Comparison of ENCODE assay signal across 1 cellular context in genomic region chr14:34059925-34060746, GRCh38.
TF ChIP-seq lines count a peak whose summit lies in the region.

No MANE protein-coding gene starts in this region.

TF ChIP-seq in HepG2, 621 proteins besides CTCF, POLR2A, EP300 and RAD21 (continued from another document and continues in another):
- TF ChIP-seq KLF13 (CRISPR knock-in tag; IDR thresholded peaks at IDR 0.05) (no peak), FLYWCH1 (CRISPR knock-in tag; IDR thresholded peaks at IDR 0.05) (peak; percentile 57; the same call in 1 of the 2 replicates), CAMTA2 (CRISPR knock-in tag; IDR thresholded peaks at IDR 0.05; ENCODE audit: borderline replicate concordance) (peak; percentile 90; the same call in 1 of the 2 replicates), ZNF138 (CRISPR knock-in tag; IDR thresholded peaks at IDR 0.05; ENCODE audit: low read depth) (no peak), MXI1 (IDR thresholded peaks at IDR 0.05; ENCODE audit: borderline replicate concordance, low read depth, low read length) (0 out of 3 replicates have a peak, but pooled peaks have one; percentile 5), ZFP90 (CRISPR knock-in tag; IDR thresholded peaks at IDR 0.05; ENCODE audit: borderline replicate concordance) (peak; percentile 35; the same call in 1 of the 2 replicates), MXD4 (CRISPR knock-in tag; IDR thresholded peaks at IDR 0.05) (peak; percentile 72; the same call in 1 of the 2 replicates), ZNF777 (CRISPR knock-in tag; IDR thresholded peaks at IDR 0.05) (peak; percentile 97), ZNF232 (CRISPR knock-in tag; IDR thresholded peaks at IDR 0.05; ENCODE audit: borderline replicate concordance) (0 out of 2 replicates have a peak, but pooled peaks have one; percentile 31), ZNF562 (CRISPR knock-in tag; IDR thresholded peaks at IDR 0.05; ENCODE audit: borderline replicate concordance) (no peak), ZNF530 (CRISPR knock-in tag; IDR thresholded peaks at IDR 0.05; ENCODE audit: low read depth) (no peak), HES4 (CRISPR knock-in tag; IDR thresholded peaks at IDR 0.05; ENCODE audit: borderline replicate concordance) (peak; percentile 36; the same call in 1 of the 2 replicates), ZNF563 (CRISPR knock-in tag; IDR thresholded peaks at IDR 0.05) (peak; percentile 99), HOMEZ (CRISPR knock-in tag; IDR thresholded peaks at IDR 0.05; ENCODE audit: low read depth) (no peak), BCL3 (CRISPR knock-in tag; IDR thresholded peaks at IDR 0.05) (peak; percentile 91; the same call in 1 of the 2 replicates), ZNF790 (CRISPR knock-in tag; IDR thresholded peaks at IDR 0.05; ENCODE audit: borderline replicate concordance) (peak; percentile 62; the same call in 1 of the 2 replicates), SOX13 (IDR thresholded peaks at IDR 0.05) (no peak), SOX13 (CRISPR knock-in tag; conservative IDR thresholded peaks at IDR 0.05 in 1 of 2, IDR thresholded peaks at IDR 0.05 in 1 of 2) (no peak; a peak in 1 of 4 replicates), SIX4 (CRISPR knock-in tag; IDR thresholded peaks at IDR 0.05) (no peak; the same call in 1 of the 2 replicates), AGO1 (IDR thresholded peaks at IDR 0.05; ENCODE audit: low read depth, low read length, poor library complexity, severe bottlenecking) (no peak), SOX6 (IDR thresholded peaks at IDR 0.05) (no peak), SOX6 (CRISPR knock-in tag; IDR thresholded peaks at IDR 0.05) (0 out of 2 replicates have a peak, but pooled peaks have one; percentile 38), ARNT2 (CRISPR knock-in tag; IDR thresholded peaks at IDR 0.05; ENCODE audit: low read depth) (peak; percentile 46; the same call in 1 of the 2 replicates), CBX2 (IDR thresholded peaks at IDR 0.05; ENCODE audit: low read depth, low read length) (no peak), CBX2 (CRISPR knock-in tag; IDR thresholded peaks at IDR 0.05; ENCODE audit: low read depth) (0 out of 2 replicates have a peak, but pooled peaks have one; percentile 45), ZNF550 (CRISPR knock-in tag; IDR thresholded peaks at IDR 0.05; ENCODE audit: borderline replicate concordance) (0 out of 2 replicates have a peak, but pooled peaks have one; percentile 42), ERF (CRISPR knock-in tag; IDR thresholded peaks at IDR 0.05) (peak; percentile 69), DZIP1 (CRISPR knock-in tag; IDR thresholded peaks at IDR 0.05) (peak; percentile 28; the same call in 1 of the 2 replicates), ZNF747 (CRISPR knock-in tag; IDR thresholded peaks at IDR 0.05; ENCODE audit: borderline replicate concordance) (peak; percentile 9; the same call in 1 of the 2 replicates), SAP130 (CRISPR knock-in tag; IDR thresholded peaks at IDR 0.05; ENCODE audit: low read depth) (peak; percentile 45; the same call in 1 of the 2 replicates), ARNT (IDR thresholded peaks at IDR 0.05) (no peak), SIN3A (IDR thresholded peaks at IDR 0.05; ENCODE audit: borderline replicate concordance, low read depth, low read length) (no peak)
- TF ChIP-seq, protein P1, sequence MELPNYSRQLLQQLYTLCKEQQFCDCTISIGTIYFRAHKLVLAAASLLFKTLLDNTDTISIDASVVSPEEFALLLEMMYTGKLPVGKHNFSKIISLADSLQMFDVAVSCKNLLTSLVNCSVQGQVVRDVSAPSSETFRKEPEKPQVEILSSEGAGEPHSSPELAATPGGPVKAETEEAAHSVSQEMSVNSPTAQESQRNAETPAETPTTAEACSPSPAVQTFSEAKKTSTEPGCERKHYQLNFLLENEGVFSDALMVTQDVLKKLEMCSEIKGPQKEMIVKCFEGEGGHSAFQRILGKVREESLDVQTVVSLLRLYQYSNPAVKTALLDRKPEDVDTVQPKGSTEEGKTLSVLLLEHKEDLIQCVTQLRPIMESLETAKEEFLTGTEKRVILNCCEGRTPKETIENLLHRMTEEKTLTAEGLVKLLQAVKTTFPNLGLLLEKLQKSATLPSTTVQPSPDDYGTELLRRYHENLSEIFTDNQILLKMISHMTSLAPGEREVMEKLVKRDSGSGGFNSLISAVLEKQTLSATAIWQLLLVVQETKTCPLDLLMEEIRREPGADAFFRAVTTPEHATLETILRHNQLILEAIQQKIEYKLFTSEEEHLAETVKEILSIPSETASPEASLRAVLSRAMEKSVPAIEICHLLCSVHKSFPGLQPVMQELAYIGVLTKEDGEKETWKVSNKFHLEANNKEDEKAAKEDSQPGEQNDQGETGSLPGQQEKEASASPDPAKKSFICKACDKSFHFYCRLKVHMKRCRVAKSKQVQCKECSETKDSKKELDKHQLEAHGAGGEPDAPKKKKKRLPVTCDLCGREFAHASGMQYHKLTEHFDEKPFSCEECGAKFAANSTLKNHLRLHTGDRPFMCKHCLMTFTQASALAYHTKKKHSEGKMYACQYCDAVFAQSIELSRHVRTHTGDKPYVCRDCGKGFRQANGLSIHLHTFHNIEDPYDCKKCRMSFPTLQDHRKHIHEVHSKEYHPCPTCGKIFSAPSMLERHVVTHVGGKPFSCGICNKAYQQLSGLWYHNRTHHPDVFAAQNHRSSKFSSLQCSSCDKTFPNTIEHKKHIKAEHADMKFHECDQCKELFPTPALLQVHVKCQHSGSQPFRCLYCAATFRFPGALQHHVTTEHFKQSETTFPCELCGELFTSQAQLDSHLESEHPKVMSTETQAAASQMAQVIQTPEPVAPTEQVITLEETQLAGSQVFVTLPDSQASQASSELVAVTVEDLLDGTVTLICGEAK (IDR thresholded peaks at IDR 0.05), result no peak
- TF ChIP-seq, protein P1 (CRISPR knock-in tag; IDR thresholded peaks at IDR 0.05), result peak; percentile 39; the same call in 1 of the 2 replicates
- TF ChIP-seq, protein P2, sequence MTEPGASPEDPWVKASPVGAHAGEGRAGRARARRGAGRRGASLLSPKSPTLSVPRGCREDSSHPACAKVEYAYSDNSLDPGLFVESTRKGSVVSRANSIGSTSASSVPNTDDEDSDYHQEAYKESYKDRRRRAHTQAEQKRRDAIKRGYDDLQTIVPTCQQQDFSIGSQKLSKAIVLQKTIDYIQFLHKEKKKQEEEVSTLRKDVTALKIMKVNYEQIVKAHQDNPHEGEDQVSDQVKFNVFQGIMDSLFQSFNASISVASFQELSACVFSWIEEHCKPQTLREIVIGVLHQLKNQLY (CRISPR knock-in tag; IDR thresholded peaks at IDR 0.05), result peak; percentile 31; the same call in 1 of the 2 replicates
- TF ChIP-seq, protein P3, sequence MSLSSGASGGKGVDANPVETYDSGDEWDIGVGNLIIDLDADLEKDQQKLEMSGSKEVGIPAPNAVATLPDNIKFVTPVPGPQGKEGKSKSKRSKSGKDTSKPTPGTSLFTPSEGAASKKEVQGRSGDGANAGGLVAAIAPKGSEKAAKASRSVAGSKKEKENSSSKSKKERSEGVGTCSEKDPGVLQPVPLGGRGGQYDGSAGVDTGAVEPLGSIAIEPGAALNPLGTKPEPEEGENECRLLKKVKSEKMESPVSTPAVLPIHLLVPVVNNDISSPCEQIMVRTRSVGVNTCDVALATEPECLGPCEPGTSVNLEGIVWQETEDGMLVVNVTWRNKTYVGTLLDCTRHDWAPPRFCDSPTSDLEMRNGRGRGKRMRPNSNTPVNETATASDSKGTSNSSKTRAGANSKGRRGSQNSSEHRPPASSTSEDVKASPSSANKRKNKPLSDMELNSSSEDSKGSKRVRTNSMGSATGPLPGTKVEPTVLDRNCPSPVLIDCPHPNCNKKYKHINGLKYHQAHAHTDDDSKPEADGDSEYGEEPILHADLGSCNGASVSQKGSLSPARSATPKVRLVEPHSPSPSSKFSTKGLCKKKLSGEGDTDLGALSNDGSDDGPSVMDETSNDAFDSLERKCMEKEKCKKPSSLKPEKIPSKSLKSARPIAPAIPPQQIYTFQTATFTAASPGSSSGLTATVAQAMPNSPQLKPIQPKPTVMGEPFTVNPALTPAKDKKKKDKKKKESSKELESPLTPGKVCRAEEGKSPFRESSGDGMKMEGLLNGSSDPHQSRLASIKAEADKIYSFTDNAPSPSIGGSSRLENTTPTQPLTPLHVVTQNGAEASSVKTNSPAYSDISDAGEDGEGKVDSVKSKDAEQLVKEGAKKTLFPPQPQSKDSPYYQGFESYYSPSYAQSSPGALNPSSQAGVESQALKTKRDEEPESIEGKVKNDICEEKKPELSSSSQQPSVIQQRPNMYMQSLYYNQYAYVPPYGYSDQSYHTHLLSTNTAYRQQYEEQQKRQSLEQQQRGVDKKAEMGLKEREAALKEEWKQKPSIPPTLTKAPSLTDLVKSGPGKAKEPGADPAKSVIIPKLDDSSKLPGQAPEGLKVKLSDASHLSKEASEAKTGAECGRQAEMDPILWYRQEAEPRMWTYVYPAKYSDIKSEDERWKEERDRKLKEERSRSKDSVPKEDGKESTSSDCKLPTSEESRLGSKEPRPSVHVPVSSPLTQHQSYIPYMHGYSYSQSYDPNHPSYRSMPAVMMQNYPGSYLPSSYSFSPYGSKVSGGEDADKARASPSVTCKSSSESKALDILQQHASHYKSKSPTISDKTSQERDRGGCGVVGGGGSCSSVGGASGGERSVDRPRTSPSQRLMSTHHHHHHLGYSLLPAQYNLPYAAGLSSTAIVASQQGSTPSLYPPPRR (CRISPR knock-in tag; IDR thresholded peaks at IDR 0.05; ENCODE audit: borderline replicate concordance), result no peak
- TF ChIP-seq, protein P4, sequence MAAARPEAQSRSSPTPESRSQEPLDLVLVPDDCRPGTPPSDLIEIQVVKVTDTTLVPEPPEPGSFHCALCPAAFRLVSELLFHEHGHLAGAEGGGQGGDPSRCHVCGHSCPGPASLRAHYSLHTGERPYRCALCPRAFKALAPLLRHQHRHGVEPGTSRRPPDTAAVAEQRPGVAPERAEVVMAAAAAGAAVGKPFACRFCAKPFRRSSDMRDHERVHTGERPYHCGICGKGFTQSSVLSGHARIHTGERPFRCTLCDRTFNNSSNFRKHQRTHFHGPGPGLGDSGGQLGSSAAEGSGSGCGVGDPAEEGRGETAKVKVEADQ (CRISPR knock-in tag; IDR thresholded peaks at IDR 0.05; ENCODE audit: borderline replicate concordance), result peak; percentile 72; the same call in 1 of the 2 replicates
